20 cellular contexts compared by ENCODE assay signal in genomic region chr1:221292652-221293051, GRCh38.
DNase-seq lines count a peak whose midpoint lies in the region; ATAC-seq and TF ChIP-seq lines count a peak whose summit lies in the region.
"Had no signal": no experiment of that assay in that cellular context is flagged by ENCODE, and none has a peak within 500 bp of the region (broad histone marks: within the 10 kb centered on the region; RNA-seq: fewer than 3 reads in every experiment).

No MANE protein-coding gene starts in this region.

- no peaks in the 10 kb centered on the region for H3K36me3 Mint-ChIP-seq in endodermal cell (ENCODE audit: low read depth)

- H3K4me1 ChIP-seq in endodermal cell (ENCODE audit: control insufficient read depth, insufficient read depth, low read length) (peaks cover 3% of the 10 kb centered on the region), mesenchymal stem cell (ENCODE audit: control insufficient read depth, insufficient read depth, low read depth, low read length) (no peaks in the 10 kb centered on the region)
- H3K4me1 ChIP-seq: SJCRH30 had no signal

- H3K9me3 Mint-ChIP-seq in endodermal cell = no peaks in the 10 kb centered on the region

- H3K23ac ChIP-seq in mesenchymal stem cell (ENCODE audit: low read length in 2 of 2) = no peak overlapping the region

- no peak overlapping the region for H2AFZ ChIP-seq in mesenchymal stem cell (ENCODE audit: low read depth, low read length)
- H2AFZ ChIP-seq: GM23248, PC-9 had no signal

- no peak overlapping the region for H3K27ac ChIP-seq in endodermal cell (ENCODE audit: low read depth, low read length)
- no peak overlapping the region for H3K27ac ChIP-seq in mesenchymal stem cell (ENCODE audit: low read length, poor library complexity, severe bottlenecking)
- H3K27ac ChIP-seq: 22Rv1, C4-2B, GM23248, PC-9, RWPE1, SJCRH30 had no signal

- no peak overlapping the region for H3K14ac ChIP-seq in mesenchymal stem cell (ENCODE audit: low read length in 2 of 2)

- no peak overlapping the region for H3K18ac ChIP-seq in mesenchymal stem cell (ENCODE audit: low read depth in 1 of 2, low read length in 2 of 2)

- no peak overlapping the region for H3K9ac ChIP-seq in endodermal cell (ENCODE audit: extremely low read depth, low read length, poor library complexity, severe bottlenecking)
- no peak overlapping the region for H3K9ac ChIP-seq in mesenchymal stem cell (ENCODE audit: low read length)
- H3K9ac ChIP-seq: GM23248 had no signal

- H2BK15ac ChIP-seq in mesenchymal stem cell (ENCODE audit: low read depth, poor library complexity, severe bottlenecking) = no peak overlapping the region

- H2BK12ac ChIP-seq in mesenchymal stem cell (ENCODE audit: low read length in 2 of 2) = peak overlapping the region in 1 of 2 experiments; percentile 39

- H3K9me3 ChIP-seq in endodermal cell (ENCODE audit: control insufficient read depth, low read length) (no peaks in the 10 kb centered on the region), mesenchymal stem cell (ENCODE audit: control insufficient read depth, low read length) (no peaks in the 10 kb centered on the region)
- H3K9me3 ChIP-seq: SJCRH30 had no signal

- H3K4me1 Mint-ChIP-seq in endodermal cell = peaks cover 11% of the 10 kb centered on the region

- H3K4me2 ChIP-seq in mesenchymal stem cell (ENCODE audit: low read length, poor library complexity, severe bottlenecking) = no peak overlapping the region
- H3K4me2 ChIP-seq: PC-9 had no signal

- H2AK5ac ChIP-seq in mesenchymal stem cell (ENCODE audit: low read length, severe bottlenecking) = no peak overlapping the region

- H3K4me3 Mint-ChIP-seq in endodermal cell = no peak overlapping the region

- H3K27ac Mint-ChIP-seq in endodermal cell = peak overlapping the region; percentile 85

- ATAC-seq in HG03097 (IDR thresholded peaks at IDR 0.05; ENCODE audit: low FRiP score, unreplicated experiment) (no peak), GM18511 (IDR thresholded peaks at IDR 0.05; ENCODE audit: unreplicated experiment) (no peak), GM18909 (IDR thresholded peaks at IDR 0.05; ENCODE audit: poor library complexity, unreplicated experiment) (no peak)

- no peak overlapping the region for H4K91ac ChIP-seq in mesenchymal stem cell (ENCODE audit: low read length)

- no peak for TF ChIP-seq CTCF in endodermal cell (conservative IDR thresholded peaks at IDR 0.05)

- peak; percentile 7 for DNase-seq in NCI-H146 (lab: John Stamatoyannopoulos, UW)
- DNase-seq in NCI-H146 treated with DMSO at 0.1 percent for 48 hours (lab: John Stamatoyannopoulos, UW; ENCODE audit: unreplicated experiment) = no peak
- DNase-seq in NCI-H526 treated with DMSO at 0.1 percent for 48 hours (lab: John Stamatoyannopoulos, UW) = peak; percentile 24
- DNase-seq in endodermal cell = peak; percentile 74
- DNase-seq in mesenchymal stem cell = no peak
- DNase-seq: AML-193, GDM1, GM23248, KG1, NCI-H1417, NCI-H1930, NCI-H446, PC-9, SJCRH30 had no signal

- H3K27me3 ChIP-seq in endodermal cell (ENCODE audit: control insufficient read depth, insufficient read depth, low read length, poor library complexity, severe bottlenecking) (no peaks in the 10 kb centered on the region), mesenchymal stem cell (ENCODE audit: control insufficient read depth in 1 of 2, insufficient read depth in 1 of 2, low read length in 2 of 2) (no peaks in the 10 kb centered on the region)
- H3K27me3 ChIP-seq: SJCRH30 had no signal

- no peak overlapping the region for H4K8ac ChIP-seq in mesenchymal stem cell (ENCODE audit: low read length)

- H2BK5ac ChIP-seq in mesenchymal stem cell (ENCODE audit: low read depth, low read length, poor library complexity, severe bottlenecking) = no peak overlapping the region

- no peaks in the 10 kb centered on the region for H3K27me3 Mint-ChIP-seq in endodermal cell (ENCODE audit: insufficient read depth)

- no peak overlapping the region for H3K4ac ChIP-seq in mesenchymal stem cell (ENCODE audit: low read depth in 1 of 2, low read length in 2 of 2)

- H3K36me3 ChIP-seq in endodermal cell (ENCODE audit: control insufficient read depth, insufficient read depth, low read length) (no peaks in the 10 kb centered on the region), mesenchymal stem cell (ENCODE audit: control insufficient read depth in 1 of 2, insufficient read depth in 2 of 2, low read depth in 1 of 2, low read length in 2 of 2) (no peaks in the 10 kb centered on the region)
- H3K36me3 ChIP-seq: SJCRH30 had no signal

- peak overlapping the region; percentile 19 for H2BK120ac ChIP-seq in mesenchymal stem cell (ENCODE audit: low read depth, low read length)

- H3K4me3 ChIP-seq in endodermal cell (ENCODE audit: low read length) (no peak overlapping the region), mesenchymal stem cell (ENCODE audit: insufficient read depth in 1 of 2, low read depth in 1 of 2, low read length in 2 of 2) (no peak overlapping the region)
- H3K4me3 ChIP-seq: GM23248, PC-9, SJCRH30 had no signal

- H3K79me1 ChIP-seq in mesenchymal stem cell (replicated peaks; ENCODE audit: low read length, poor library complexity, severe bottlenecking) = no peaks in the 10 kb centered on the region

- 71 to 83% methylated on average over 8 of the region's 8 CpGs for WGBS in endodermal cell (ENCODE audit: insufficient coverage in 1 of 2, insufficient read length in 1 of 2), 2 experiments
- 92% methylated on average over 7 of the region's 8 CpGs for WGBS in mesenchymal stem cell

Comparison
In these comparisons a context has a peak if more than half of its experiments do, and no peak if none do; other contexts are left out.
1. DNase-seq: peak in NCI-H146 (single experiment), NCI-H526 treated with DMSO at 0.1 percent for 48 hours (single experiment) and endodermal cell (single experiment); none in NCI-H146 treated with DMSO at 0.1 percent for 48 hours (single experiment) and mesenchymal stem cell (single experiment).